8 cellular contexts compared by ENCODE assay signal in the genomic region with DNA sequence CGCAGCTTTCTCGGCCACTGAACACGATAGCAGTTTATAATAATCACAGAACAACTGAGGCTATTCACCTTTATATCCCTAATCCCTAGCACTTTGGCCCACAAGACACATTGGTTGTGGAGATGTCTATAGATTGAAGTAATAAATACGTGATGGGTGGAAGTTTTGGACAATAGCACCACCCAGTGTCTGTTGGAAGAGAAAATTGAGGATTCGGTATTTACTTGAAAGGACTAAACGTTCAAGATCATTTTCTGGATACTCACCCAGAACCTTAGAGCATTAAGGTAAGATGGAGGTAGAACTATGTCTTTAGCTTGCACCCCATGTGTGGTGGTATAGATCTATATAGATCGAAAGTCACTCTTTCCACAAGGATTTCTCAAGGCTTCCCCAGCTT. TPM values are rescaled to one million over a fixed set of nuclear protein-coding genes. Genes with fewer than 3 reads are reported as not detected.
DNase-seq lines count a peak whose midpoint lies in the region; ATAC-seq and TF ChIP-seq lines count a peak whose summit lies in the region.

No MANE protein-coding gene starts in this region.

- DNase-seq in ACHN (peak; percentile 1), HCT116 (ENCODE audit: low read depth, low spot score) (no peak), PC-3 (peak; percentile 46), foreskin melanocyte (peak; percentile 12), upper lobe of left lung (no peak)
- DNase-seq in activated T-cell treated with anti-CD3 and anti-CD28 coated beads, Interleukin-2, amount 50 U/mL, for 24 hours: no peak

- H3K79me2 ChIP-seq in HCT116 (ENCODE audit: insufficient read depth, low read length) (no peaks in the 10 kb centered on the region), PC-3 (ENCODE audit: low read length) (no peaks in the 10 kb centered on the region)

- TF ChIP-seq POLR2A in HCT116 (IDR thresholded peaks at IDR 0.05; ENCODE audit: borderline replicate concordance, extremely low read depth, insufficient read depth, insufficient read length): no peak
- no peak for TF ChIP-seq POLR2A in upper lobe of left lung (IDR thresholded peaks at IDR 0.05)

- H3K27me3 ChIP-seq in HCT116 (ENCODE audit: insufficient read depth, low read length) (no peaks in the 10 kb centered on the region), PC-3 (ENCODE audit: low read length) (peaks cover 39% of the 10 kb centered on the region), upper lobe of left lung (no peaks in the 10 kb centered on the region)

- H3K9me3 ChIP-seq in HCT116 (ENCODE audit: control insufficient read depth in 1 of 2, insufficient read depth in 1 of 2, low read depth in 1 of 2, low read length in 2 of 2): no peaks in the 10 kb centered on the region
- H3K9me3 ChIP-seq in PC-3 (ENCODE audit: low read length): no peaks in the 10 kb centered on the region
- no peaks in the 10 kb centered on the region for H3K9me3 ChIP-seq in upper lobe of left lung

- H3K9me2 ChIP-seq in HCT116 (ENCODE audit: insufficient read depth) (no peaks in the 10 kb centered on the region), PC-3 (replicated peaks; ENCODE audit: low read length) (no peaks in the 10 kb centered on the region)

- RAD21 ChIA-PET in HCT116 (lab: Charles Lee; ENCODE audit: low non-redundant PET in 1 of 2, low total read pairs in 2 of 2, uncharacterized antibody in 2 of 2, unreplicated experiment in 2 of 2): no interaction called here

- peaks cover 0 to 12% of the 10 kb centered on the region in 2 experiments; a peak in 1 of 4 replicates for H3K4me1 ChIP-seq in HCT116 (ENCODE audit: control insufficient read depth in 1 of 2, insufficient read depth in 2 of 2, low read length in 2 of 2)
- no peaks in the 10 kb centered on the region for H3K4me1 ChIP-seq in PC-3 (ENCODE audit: insufficient read depth, low read length)
- H3K4me1 ChIP-seq in upper lobe of left lung: peaks cover 0 to 6% (median 0%) of the 10 kb centered on the region in 4 donors

- TF ChIP-seq CTCF in HCT116 (IDR thresholded peaks at IDR 0.05 in 2 of 3, conservative IDR thresholded peaks at IDR 0.05 in 1 of 3; ENCODE audit: borderline replicate concordance in 1 of 3, insufficient read depth in 1 of 3, low read depth in 2 of 3, low read length in 2 of 3) (peak; percentile 20 to 41 (median 22); a peak in 3 of 6 replicates), PC-3 (conservative IDR thresholded peaks at IDR 0.05; ENCODE audit: low read depth, low read length) (peak; percentile 50), upper lobe of left lung (IDR thresholded peaks at IDR 0.05) (no peak)

- no peaks in the 10 kb centered on the region for H3K9me3 Mint-ChIP-seq in activated T-cell treated with anti-CD3 and anti-CD28 coated beads, Interleukin-2, amount 50 U/mL, for 24 hours

- no peak overlapping the region for H3K4me3 Mint-ChIP-seq in activated T-cell treated with anti-CD3 and anti-CD28 coated beads, Interleukin-2, amount 50 U/mL, for 24 hours

- intact Hi-C loops in HCT116 (cut with micrococcal nuclease) (loop anchor here (5.0 kb wide), 1 partner anchor 920 kb away; no protein-coding TSS in a partner anchor), PC-3 (cut with micrococcal nuclease) (no loop called here)

- H3K4me2 ChIP-seq in HCT116 (ENCODE audit: low read length): peak overlapping the region; percentile 79
- 0 out of 2 replicates have a peak overlapping the region, but pooled peaks have one; percentile 41 for H3K4me2 ChIP-seq in PC-3 (ENCODE audit: low read length)

- H3K27me3 Mint-ChIP-seq in activated T-cell treated with anti-CD3 and anti-CD28 coated beads, Interleukin-2, amount 50 U/mL, for 24 hours: peaks cover 55% of the 10 kb centered on the region

- BruUV-seq in HCT116 (replicated peaks; lab: Mats Ljungman, UMichigan) (no TSS peak), PC-3 (replicated peaks; lab: Mats Ljungman, UMichigan) (no TSS peak)

- POLR2A ChIA-PET in HCT116 (lab: Charles Lee): no interaction called here
- POLR2A ChIA-PET in PC-3 (lab: Charles Lee; ENCODE audit: unreplicated experiment): no interaction called here

- H4K20me1 ChIP-seq in HCT116 (ENCODE audit: insufficient read depth) (no peaks in the 10 kb centered on the region), PC-3 (ENCODE audit: low read length) (no peaks in the 10 kb centered on the region)

- CTCF ChIA-PET in HCT116 (lab: Charles Lee) (interaction anchor here (0.6 to 0.8 kb wide), 2 partner anchors 434 to 436 kb away, joined by 3 to 6 read pairs; no protein-coding TSS in a partner anchor), PC-3 (lab: Charles Lee) (no interaction called here)

- no peak for TF ChIP-seq EP300 in upper lobe of left lung (IDR thresholded peaks at IDR 0.05)

- in situ Hi-C loops in ACHN (cut with HindIII; ENCODE audit: low pct_ligation_motif_present, low pct_unique_long_range_greater_than_20kb, low sequenced_read_pairs): no loop called here

- no peaks in the 10 kb centered on the region for H3K36me3 Mint-ChIP-seq in activated T-cell treated with anti-CD3 and anti-CD28 coated beads, Interleukin-2, amount 50 U/mL, for 24 hours (ENCODE audit: low read depth)

- H3K9ac ChIP-seq in HCT116 (ENCODE audit: low read length) (no peak overlapping the region), PC-3 (ENCODE audit: low read length) (no peak overlapping the region)

- no peak overlapping the region for H3K27ac Mint-ChIP-seq in activated T-cell treated with anti-CD3 and anti-CD28 coated beads, Interleukin-2, amount 50 U/mL, for 24 hours

- H3K27ac ChIP-seq in HCT116 (ENCODE audit: low read depth, low read length): no peak overlapping the region
- no peak overlapping the region for H3K27ac ChIP-seq in PC-3 (ENCODE audit: low read length)
- H3K27ac ChIP-seq in upper lobe of left lung: no peak overlapping the region

- H3K4me1 Mint-ChIP-seq in activated T-cell treated with anti-CD3 and anti-CD28 coated beads, Interleukin-2, amount 50 U/mL, for 24 hours (ENCODE audit: low read depth): peaks cover 5% of the 10 kb centered on the region

- H3F3A ChIP-seq in PC-3 (ENCODE audit: low read length, unreplicated experiment): no peaks in the 10 kb centered on the region

- H3K4me3 ChIP-seq in HCT116 (replicated peaks in 1 of 2; ENCODE audit: low read depth in 1 of 2, low read length in 2 of 2) (peak overlapping the region; percentile 45 to 52), PC-3 (ENCODE audit: low read length) (no peak overlapping the region), upper lobe of left lung (no peak overlapping the region)

- peak; percentile 62 for ATAC-seq in HCT116
- peak; percentile 60 for ATAC-seq in PC-3
- no peak for ATAC-seq in upper lobe of left lung (ENCODE audit: low FRiP score in 2 of 2)
- no peak for ATAC-seq in HG02763 (IDR thresholded peaks at IDR 0.05; ENCODE audit: unreplicated experiment)
- no peak for ATAC-seq in HG03439 (IDR thresholded peaks at IDR 0.05; ENCODE audit: unreplicated experiment)

- H2AFZ ChIP-seq in HCT116 (ENCODE audit: low read depth, low read length, poor library complexity, severe bottlenecking): peak overlapping the region; percentile 93
- no peak overlapping the region; the same call in 1 of the 2 replicates for H2AFZ ChIP-seq in PC-3 (ENCODE audit: low read length)

- WGBS in upper lobe of left lung, 2 donors: 43 to 55% methylated on average over 7 of the region's 7 CpGs

- no peaks in the 10 kb centered on the region for H3K36me3 ChIP-seq in HCT116 (ENCODE audit: control insufficient read depth in 1 of 2, insufficient read depth in 2 of 2, low read length in 2 of 2)
- H3K36me3 ChIP-seq in PC-3 (ENCODE audit: low read depth, low read length): no peaks in the 10 kb centered on the region
- H3K36me3 ChIP-seq in upper lobe of left lung: no peaks in the 10 kb centered on the region

- peak; percentile 55 for TF ChIP-seq RAD21 in HCT116 (IDR thresholded peaks at IDR 0.05; ENCODE audit: low read depth)

TF ChIP-seq in HCT116, 20 proteins besides CTCF, POLR2A, EP300 and RAD21:
- TF ChIP-seq EZH2phosphoT487 (IDR thresholded peaks at IDR 0.05; ENCODE audit: borderline replicate concordance) (no peak), POLR2AphosphoS5 (IDR thresholded peaks at IDR 0.05; ENCODE audit: low read depth, low read length) (no peak), ZNF274 (IDR thresholded peaks at IDR 0.05; ENCODE audit: low read depth, low read length) (no peak), ELF1 (IDR thresholded peaks at IDR 0.05; ENCODE audit: borderline replicate concordance, low read depth) (no peak), CEBPB (IDR thresholded peaks at IDR 0.05; ENCODE audit: low read depth) (no peak), ZFX (IDR thresholded peaks at IDR 0.05) (no peak), MAX (IDR thresholded peaks at IDR 0.05) (no peak), SP1 (IDR thresholded peaks at IDR 0.05; ENCODE audit: low read depth) (no peak)

RNA-seq across cellular contexts. Expression of gene TMSB15A, which starts 0.8 kb away (rescaled TPM):
- total RNA-seq in HCT116 (2021; ENCODE audit: unreplicated experiment): 17.0 TPM
- 6.1 and 10.8 TPM in 2 replicates for polyA plus RNA-seq in HCT116 (2012)
- 0.18 TPM in 1 of 2 replicates, not detected in the other for total RNA-seq in PC-3 (2014; rRNA removed)
- total RNA-seq in upper lobe of left lung: 1 to 10 TPM in 2 of 6 donors, under 1 TPM in 1, not detected in 3; 0.66 to 5.6 (median 3.0) TPM

RNA-seq across cellular contexts. Expression of gene TCP11X2, which starts 45.7 kb away (rescaled TPM):
- not detected for total RNA-seq in HCT116 (2021; ENCODE audit: unreplicated experiment)
- not detected in 2 replicates for polyA plus RNA-seq in HCT116 (2012)
- not detected in 2 replicates for total RNA-seq in PC-3 (2014; rRNA removed)
- total RNA-seq in upper lobe of left lung: 1 to 10 TPM in 2 of 6 donors, under 1 TPM in 2, not detected in 2; 0.30 to 2.1 (median 1.0) TPM

Comparison
In these comparisons a context has a peak if more than half of its experiments do, and no peak if none do; other contexts are left out.
1. DNase-seq: peak in ACHN (single experiment), PC-3 (single experiment) and foreskin melanocyte (single experiment); none in HCT116 (single experiment), upper lobe of left lung (0 of 2) and activated T-cell treated with anti-CD3 and anti-CD28 coated beads, Interleukin-2, amount 50 U/mL, for 24 hours (single experiment).
2. ATAC-seq: peak in HCT116 (single experiment) and PC-3 (single experiment); none in upper lobe of left lung (0 of 2), HG02763 (single experiment) and HG03439 (single experiment).
3. H3K4me3 ChIP-seq: peak in HCT116 (2 of 2); none in PC-3 (single experiment) and upper lobe of left lung (0 of 4).
4. CTCF ChIP-seq: peak in HCT116 (3 of 3) and PC-3 (single experiment); none in upper lobe of left lung (0 of 6).